Comparison of ENCODE assay signal across 1 cellular context in the genomic region with DNA sequence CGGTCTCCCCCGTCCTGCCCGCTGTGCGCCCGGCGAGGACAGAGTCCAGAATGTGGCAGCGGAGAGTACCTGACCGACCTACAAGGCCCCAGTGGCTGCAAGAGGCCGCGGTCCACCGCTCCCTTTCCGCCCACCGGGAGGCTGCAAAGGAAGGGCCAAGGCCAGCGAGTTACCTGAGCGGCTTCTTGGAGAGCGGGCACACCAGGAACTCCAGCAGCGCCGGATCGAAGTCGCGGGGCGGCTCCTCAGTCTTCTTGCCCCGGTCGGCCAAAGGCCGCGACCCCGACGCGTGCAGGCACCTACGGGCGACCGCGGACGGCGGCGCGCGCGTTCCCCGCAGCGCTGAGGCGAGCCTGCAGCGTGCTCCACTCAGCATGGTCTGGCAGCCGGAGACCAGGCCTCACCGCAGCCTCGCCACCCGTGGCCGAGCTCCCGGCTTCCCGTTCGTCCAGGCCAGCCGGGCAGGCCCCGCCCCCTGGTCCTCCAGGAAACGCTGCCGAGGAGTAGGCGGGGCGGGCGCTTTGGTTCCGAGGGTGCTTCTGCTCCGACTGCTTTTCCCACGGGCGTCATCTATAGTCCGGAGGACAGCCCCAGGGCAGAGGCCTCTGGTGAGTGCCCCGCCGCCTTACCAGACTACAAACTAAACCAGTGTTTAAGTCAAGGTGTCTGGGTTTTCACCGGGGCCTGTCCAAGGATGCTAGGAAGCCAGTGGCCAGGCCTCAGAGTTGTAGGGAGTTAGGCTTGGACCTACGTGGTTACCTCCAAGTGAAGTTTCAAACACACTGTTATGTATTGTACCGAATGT.
TF ChIP-seq lines count a peak whose summit lies in the region.

A gene with protein sequence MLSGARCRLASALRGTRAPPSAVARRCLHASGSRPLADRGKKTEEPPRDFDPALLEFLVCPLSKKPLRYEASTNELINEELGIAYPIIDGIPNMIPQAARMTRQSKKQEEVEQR (minus strand): TSS at position 452 of the 805 bp plus-strand sequence. CDS start 76 bp downstream, at position 376.

TF ChIP-seq in HEK293, 187 proteins besides CTCF, POLR2A, EP300 and RAD21 (continued from another document and continues in another):
- TF ChIP-seq, protein P1, sequence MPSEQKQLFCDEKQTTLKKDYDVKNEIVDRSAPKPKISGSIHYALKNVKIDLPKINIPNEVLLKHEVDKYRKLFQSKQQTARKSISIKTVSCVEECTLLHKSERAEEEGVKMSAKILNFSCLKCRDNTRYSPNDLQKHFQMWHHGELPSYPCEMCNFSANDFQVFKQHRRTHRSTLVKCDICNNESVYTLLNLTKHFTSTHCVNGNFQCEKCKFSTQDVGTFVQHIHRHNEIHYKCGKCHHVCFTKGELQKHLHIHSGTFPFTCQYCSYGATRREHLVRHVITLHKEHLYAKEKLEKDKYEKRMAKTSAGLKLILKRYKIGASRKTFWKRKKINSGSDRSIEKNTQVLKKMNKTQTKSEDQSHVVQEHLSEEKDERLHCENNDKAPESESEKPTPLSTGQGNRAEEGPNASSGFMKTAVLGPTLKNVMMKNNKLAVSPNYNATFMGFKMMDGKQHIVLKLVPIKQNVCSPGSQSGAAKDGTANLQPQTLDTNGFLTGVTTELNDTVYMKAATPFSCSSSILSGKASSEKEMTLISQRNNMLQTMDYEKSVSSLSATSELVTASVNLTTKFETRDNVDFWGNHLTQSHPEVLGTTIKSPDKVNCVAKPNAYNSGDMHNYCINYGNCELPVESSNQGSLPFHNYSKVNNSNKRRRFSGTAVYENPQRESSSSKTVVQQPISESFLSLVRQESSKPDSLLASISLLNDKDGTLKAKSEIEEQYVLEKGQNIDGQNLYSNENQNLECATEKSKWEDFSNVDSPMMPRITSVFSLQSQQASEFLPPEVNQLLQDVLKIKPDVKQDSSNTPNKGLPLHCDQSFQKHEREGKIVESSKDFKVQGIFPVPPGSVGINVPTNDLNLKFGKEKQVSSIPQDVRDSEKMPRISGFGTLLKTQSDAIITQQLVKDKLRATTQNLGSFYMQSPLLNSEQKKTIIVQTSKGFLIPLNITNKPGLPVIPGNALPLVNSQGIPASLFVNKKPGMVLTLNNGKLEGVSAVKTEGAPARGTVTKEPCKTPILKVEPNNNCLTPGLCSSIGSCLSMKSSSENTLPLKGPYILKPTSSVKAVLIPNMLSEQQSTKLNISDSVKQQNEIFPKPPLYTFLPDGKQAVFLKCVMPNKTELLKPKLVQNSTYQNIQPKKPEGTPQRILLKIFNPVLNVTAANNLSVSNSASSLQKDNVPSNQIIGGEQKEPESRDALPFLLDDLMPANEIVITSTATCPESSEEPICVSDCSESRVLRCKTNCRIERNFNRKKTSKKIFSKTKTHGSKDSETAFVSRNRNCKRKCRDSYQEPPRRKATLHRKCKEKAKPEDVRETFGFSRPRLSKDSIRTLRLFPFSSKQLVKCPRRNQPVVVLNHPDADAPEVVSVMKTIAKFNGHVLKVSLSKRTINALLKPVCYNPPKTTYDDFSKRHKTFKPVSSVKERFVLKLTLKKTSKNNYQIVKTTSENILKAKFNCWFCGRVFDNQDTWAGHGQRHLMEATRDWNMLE (tag by site-specific recombination; conservative IDR thresholded peaks at IDR 0.05; ENCODE audit: low read depth) = peak; percentile 37; the same call in 1 of the 2 replicates
- TF ChIP-seq GLIS2 (tag by site-specific recombination; IDR thresholded peaks at IDR 0.05) = peak; percentile 55
- no peak for TF ChIP-seq ZNF747 (tag by site-specific recombination; IDR thresholded peaks at IDR 0.05)
- TF ChIP-seq ZBTB26 (tag by site-specific recombination; optimal IDR thresholded peaks at IDR 0.05) = peak; percentile 96
- TF ChIP-seq ZSCAN5A (tag by site-specific recombination; IDR thresholded peaks at IDR 0.05) = no peak
- no peak for TF ChIP-seq ZNF792 (tag by site-specific recombination; IDR thresholded peaks at IDR 0.05)
- no peak; the same call in 1 of the 2 replicates for TF ChIP-seq HOXA7 (CRISPR knock-in tag; IDR thresholded peaks at IDR 0.05; ENCODE audit: borderline replicate concordance)
- no peak for TF ChIP-seq ZNF621 (tag by site-specific recombination; IDR thresholded peaks at IDR 0.05)
- TF ChIP-seq, protein P2, sequence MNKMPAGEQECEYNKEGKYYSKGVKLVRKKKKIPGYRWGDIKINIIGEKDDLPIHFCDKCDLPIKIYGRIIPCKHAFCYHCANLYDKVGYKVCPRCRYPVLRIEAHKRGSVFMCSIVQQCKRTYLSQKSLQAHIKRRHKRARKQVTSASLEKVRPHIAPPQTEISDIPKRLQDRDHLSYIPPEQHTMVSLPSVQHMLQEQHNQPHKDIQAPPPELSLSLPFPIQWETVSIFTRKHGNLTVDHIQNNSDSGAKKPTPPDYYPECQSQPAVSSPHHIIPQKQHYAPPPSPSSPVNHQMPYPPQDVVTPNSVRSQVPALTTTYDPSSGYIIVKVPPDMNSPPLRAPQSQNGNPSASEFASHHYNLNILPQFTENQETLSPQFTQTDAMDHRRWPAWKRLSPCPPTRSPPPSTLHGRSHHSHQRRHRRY (tag by site-specific recombination; IDR thresholded peaks at IDR 0.05) = no peak
- 0 out of 2 replicates have a peak, but pooled peaks have one; percentile 20 for TF ChIP-seq ZNF768 (tag by site-specific recombination; IDR thresholded peaks at IDR 0.05)
- no peak for TF ChIP-seq ZNF169 (tag by site-specific recombination; IDR thresholded peaks at IDR 0.05)
- no peak for TF ChIP-seq ZNF416 (tag by site-specific recombination; IDR thresholded peaks at IDR 0.05)
- TF ChIP-seq PATZ1 (tag by site-specific recombination; IDR thresholded peaks at IDR 0.05) = no peak
- peak; percentile 56; the same call in 1 of the 2 replicates for TF ChIP-seq ZBTB17 (tag by site-specific recombination; IDR thresholded peaks at IDR 0.05)
- no peak for TF ChIP-seq ZFP41 (tag by site-specific recombination; IDR thresholded peaks at IDR 0.05; ENCODE audit: borderline replicate concordance)
- peak; percentile 77; the same call in 1 of the 2 replicates for TF ChIP-seq ZNF501 (tag by site-specific recombination; IDR thresholded peaks at IDR 0.05)
- no peak for TF ChIP-seq ZNF830 (tag by site-specific recombination; IDR thresholded peaks at IDR 0.05; ENCODE audit: low read depth)
- TF ChIP-seq ZNF274 (IDR thresholded peaks at IDR 0.05; ENCODE audit: low read length) = no peak
- no peak for TF ChIP-seq ZNF274 (tag by site-specific recombination; IDR thresholded peaks at IDR 0.05; ENCODE audit: borderline replicate concordance)
- no peak for TF ChIP-seq ZNF558 (tag by site-specific recombination; IDR thresholded peaks at IDR 0.05)
- peak; percentile 80 for TF ChIP-seq TRIM28 (IDR thresholded peaks at IDR 0.05; ENCODE audit: borderline replicate concordance, low read length)
- TF ChIP-seq ZNF133 (tag by site-specific recombination; IDR thresholded peaks at IDR 0.05) = no peak
- TF ChIP-seq HOXD13 (CRISPR knock-in tag; IDR thresholded peaks at IDR 0.05; ENCODE audit: borderline replicate concordance) = 0 out of 2 replicates have a peak, but pooled peaks have one; percentile 27
- no peak for TF ChIP-seq ZNF544 (tag by site-specific recombination; IDR thresholded peaks at IDR 0.05)
- TF ChIP-seq ZNF510 (tag by site-specific recombination; IDR thresholded peaks at IDR 0.05; ENCODE audit: insufficient replicate concordance) = no peak
- TF ChIP-seq ZNF266 (tag by site-specific recombination; IDR thresholded peaks at IDR 0.05; ENCODE audit: low read depth) = no peak
- peak; percentile 56; the same call in 1 of the 2 replicates for TF ChIP-seq KLF10 (tag by site-specific recombination; IDR thresholded peaks at IDR 0.05)
- TF ChIP-seq ZNF449 (tag by site-specific recombination; IDR thresholded peaks at IDR 0.05) = peak; percentile 24; the same call in 1 of the 2 replicates
- TF ChIP-seq, protein P3, sequence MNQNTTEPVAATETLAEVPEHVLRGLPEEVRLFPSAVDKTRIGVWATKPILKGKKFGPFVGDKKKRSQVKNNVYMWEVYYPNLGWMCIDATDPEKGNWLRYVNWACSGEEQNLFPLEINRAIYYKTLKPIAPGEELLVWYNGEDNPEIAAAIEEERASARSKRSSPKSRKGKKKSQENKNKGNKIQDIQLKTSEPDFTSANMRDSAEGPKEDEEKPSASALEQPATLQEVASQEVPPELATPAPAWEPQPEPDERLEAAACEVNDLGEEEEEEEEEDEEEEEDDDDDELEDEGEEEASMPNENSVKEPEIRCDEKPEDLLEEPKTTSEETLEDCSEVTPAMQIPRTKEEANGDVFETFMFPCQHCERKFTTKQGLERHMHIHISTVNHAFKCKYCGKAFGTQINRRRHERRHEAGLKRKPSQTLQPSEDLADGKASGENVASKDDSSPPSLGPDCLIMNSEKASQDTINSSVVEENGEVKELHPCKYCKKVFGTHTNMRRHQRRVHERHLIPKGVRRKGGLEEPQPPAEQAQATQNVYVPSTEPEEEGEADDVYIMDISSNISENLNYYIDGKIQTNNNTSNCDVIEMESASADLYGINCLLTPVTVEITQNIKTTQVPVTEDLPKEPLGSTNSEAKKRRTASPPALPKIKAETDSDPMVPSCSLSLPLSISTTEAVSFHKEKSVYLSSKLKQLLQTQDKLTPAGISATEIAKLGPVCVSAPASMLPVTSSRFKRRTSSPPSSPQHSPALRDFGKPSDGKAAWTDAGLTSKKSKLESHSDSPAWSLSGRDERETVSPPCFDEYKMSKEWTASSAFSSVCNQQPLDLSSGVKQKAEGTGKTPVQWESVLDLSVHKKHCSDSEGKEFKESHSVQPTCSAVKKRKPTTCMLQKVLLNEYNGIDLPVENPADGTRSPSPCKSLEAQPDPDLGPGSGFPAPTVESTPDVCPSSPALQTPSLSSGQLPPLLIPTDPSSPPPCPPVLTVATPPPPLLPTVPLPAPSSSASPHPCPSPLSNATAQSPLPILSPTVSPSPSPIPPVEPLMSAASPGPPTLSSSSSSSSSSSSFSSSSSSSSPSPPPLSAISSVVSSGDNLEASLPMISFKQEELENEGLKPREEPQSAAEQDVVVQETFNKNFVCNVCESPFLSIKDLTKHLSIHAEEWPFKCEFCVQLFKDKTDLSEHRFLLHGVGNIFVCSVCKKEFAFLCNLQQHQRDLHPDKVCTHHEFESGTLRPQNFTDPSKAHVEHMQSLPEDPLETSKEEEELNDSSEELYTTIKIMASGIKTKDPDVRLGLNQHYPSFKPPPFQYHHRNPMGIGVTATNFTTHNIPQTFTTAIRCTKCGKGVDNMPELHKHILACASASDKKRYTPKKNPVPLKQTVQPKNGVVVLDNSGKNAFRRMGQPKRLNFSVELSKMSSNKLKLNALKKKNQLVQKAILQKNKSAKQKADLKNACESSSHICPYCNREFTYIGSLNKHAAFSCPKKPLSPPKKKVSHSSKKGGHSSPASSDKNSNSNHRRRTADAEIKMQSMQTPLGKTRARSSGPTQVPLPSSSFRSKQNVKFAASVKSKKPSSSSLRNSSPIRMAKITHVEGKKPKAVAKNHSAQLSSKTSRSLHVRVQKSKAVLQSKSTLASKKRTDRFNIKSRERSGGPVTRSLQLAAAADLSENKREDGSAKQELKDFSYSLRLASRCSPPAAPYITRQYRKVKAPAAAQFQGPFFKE (tag by site-specific recombination; IDR thresholded peaks at IDR 0.05; ENCODE audit: borderline replicate concordance) = no peak
